Comparison of ENCODE assay signal across 26 cellular contexts in genomic region chr6:66664112-66664511, GRCh38.
"Had no signal": no experiment of that assay in that cellular context is flagged by ENCODE, and none has a peak within 500 bp of the region (broad histone marks: within the 10 kb centered on the region; RNA-seq: fewer than 3 reads in every experiment).

No MANE protein-coding gene starts in this region.

- DNase-seq: hypothalamus; immature natural killer cell; kidney; left colon; left lung; mesendoderm; naive B cell; natural killer cell; nephron progenitor cell; ovary; stimulated activated CD4-positive, alpha-beta T cell treated with anti-CD3 and anti-CD28 coated beads, Interleukin-12 subunit alpha, Interleukin-12 subunit beta, amount 100 ng/mL, for 4 hours; stimulated activated CD4-positive, alpha-beta T cell treated with anti-CD3 and anti-CD28 coated beads, Interleukin-15, amount 100 ng/mL, for 24 hours; stimulated activated CD4-positive, alpha-beta T cell treated with anti-CD3 and anti-CD28 coated beads, Interleukin-2, amount 100 ng/mL, for 24 hours; stimulated activated CD4-positive, alpha-beta T cell treated with anti-CD3 and anti-CD28 coated beads, Interleukin-4, amount 100 ng/mL, for 1 hour; stimulated activated naive B cell treated with anti-CD40 and anti-IgM and Interleukin-4, amounts not matched to agents 10 μg/mL and 1 μg/mL and 100 μg/mL, for 72 hours; stimulated activated naive CD8-positive, alpha-beta T cell treated with anti-CD3 and anti-CD28 coated beads, Interleukin-15, Interleukin-2, amounts not matched to agents 100 U/mL and 50 U/mL, for 24 hours; stomach; testis; thyroid gland; transverse colon had no signal

- H3K27me3 ChIP-seq: left lung, ovary, right atrium auricular region, stomach, testis, thyroid gland, transverse colon, upper lobe of left lung, vagina had no signal

- H3K4me1 ChIP-seq: left lung, right atrium auricular region, stomach, testis, thyroid gland, transverse colon, upper lobe of left lung, vagina had no signal

- H3K4me3 ChIP-seq: left lung, lung, ovary, right atrium auricular region, skin epidermis, stomach, testis, thyroid gland, transverse colon, upper lobe of left lung, vagina had no signal

- H3K9me3 ChIP-seq: left lung, ovary, right atrium auricular region, stomach, testis, thyroid gland, transverse colon, upper lobe of left lung, vagina had no signal

- H3K36me3 ChIP-seq: left lung, ovary, right atrium auricular region, stomach, thyroid gland, transverse colon, upper lobe of left lung, vagina had no signal

- H3K27ac ChIP-seq: left lung, ovary, right atrium auricular region, skin epidermis, stomach, testis, thyroid gland, transverse colon, upper lobe of left lung, vagina had no signal

- ATAC-seq: left colon; left lung; natural killer cell; sciatic nerve; stimulated activated naive B cell treated with anti-CD40 and anti-IgM and Interleukin-4, amounts not matched to agents 10 μg/mL and 1 μg/mL and 100 μg/mL, for 72 hours; stimulated activated naive CD8-positive, alpha-beta T cell treated with anti-CD3 and anti-CD28 coated beads, Interleukin-15, Interleukin-2, amounts not matched to agents 100 U/mL and 50 U/mL, for 24 hours had no signal
